1 cellular context compared by ENCODE assay signal in genomic region chr6:10747251-10747972, GRCh38.
A peak's percentile ranks its signal among the peaks of the same experiment; 100 is the strongest.
TF ChIP-seq lines count a peak whose summit lies in the region.

Gene TMEM14B, plus strand, starts transcription at chr6:10747805. Its CDS starts 1,441 bp downstream, at chr6:10749246.

TF ChIP-seq in HepG2, 621 proteins besides CTCF, POLR2A, EP300 and RAD21 (continued from another document and continues in another):
- no peak for TF ChIP-seq ZHX2 (IDR thresholded peaks at IDR 0.05; ENCODE audit: low read depth)
- no peak for TF ChIP-seq ZHX2 (CRISPR knock-in tag; IDR thresholded peaks at IDR 0.05; ENCODE audit: borderline replicate concordance)
- TF ChIP-seq ZNF124 (CRISPR knock-in tag; IDR thresholded peaks at IDR 0.05), result peak; percentile 55; the same call in 1 of the 2 replicates
- TF ChIP-seq MLXIP (CRISPR knock-in tag; IDR thresholded peaks at IDR 0.05; ENCODE audit: borderline replicate concordance), result 0 out of 2 replicates have a peak, but pooled peaks have one; percentile 53
- peak; percentile 69; the same call in 1 of the 2 replicates for TF ChIP-seq ZNF331 (CRISPR knock-in tag; IDR thresholded peaks at IDR 0.05)
- TF ChIP-seq AHR (CRISPR knock-in tag; IDR thresholded peaks at IDR 0.05), result peak; percentile 86
- no peak; the same call in 1 of the 2 replicates for TF ChIP-seq ZBTB1 (CRISPR knock-in tag; IDR thresholded peaks at IDR 0.05; ENCODE audit: borderline replicate concordance)
- 0 out of 2 replicates have a peak, but pooled peaks have one; percentile 37 for TF ChIP-seq FUBP1 (CRISPR knock-in tag; IDR thresholded peaks at IDR 0.05; ENCODE audit: borderline replicate concordance)
- no peak for TF ChIP-seq AFF4 (CRISPR knock-in tag; IDR thresholded peaks at IDR 0.05)
- peak; percentile 89 for TF ChIP-seq ZNF589 (CRISPR knock-in tag; conservative IDR thresholded peaks at IDR 0.05)
- peak; percentile 93 for TF ChIP-seq E2F1 (CRISPR knock-in tag; IDR thresholded peaks at IDR 0.05)
- peak; percentile 95 for TF ChIP-seq CC2D1A (CRISPR knock-in tag; IDR thresholded peaks at IDR 0.05)
- peak; percentile 94 for TF ChIP-seq PHF21A (CRISPR knock-in tag; IDR thresholded peaks at IDR 0.05)
- TF ChIP-seq ZNF616 (CRISPR knock-in tag; IDR thresholded peaks at IDR 0.05; ENCODE audit: low read depth), result peak; percentile 84; the same call in 1 of the 2 replicates
- peak; percentile 89 for TF ChIP-seq SALL1 (CRISPR knock-in tag; IDR thresholded peaks at IDR 0.05)
- 0 out of 2 replicates have a peak, but pooled peaks have one; percentile 34 for TF ChIP-seq ZNF775 (CRISPR knock-in tag; IDR thresholded peaks at IDR 0.05; ENCODE audit: borderline replicate concordance)
- peak; percentile 21 for TF ChIP-seq SKI (IDR thresholded peaks at IDR 0.05; ENCODE audit: partially characterized antibody)
- peak; percentile 97 for TF ChIP-seq KMT2A (CRISPR knock-in tag; IDR thresholded peaks at IDR 0.05)
- peak; percentile 75 for TF ChIP-seq FOXP4 (CRISPR knock-in tag; IDR thresholded peaks at IDR 0.05)
- peak; percentile 70; the same call in 1 of the 2 replicates for TF ChIP-seq TSC22D2 (CRISPR knock-in tag; IDR thresholded peaks at IDR 0.05; ENCODE audit: borderline replicate concordance)
- peak; percentile 92 for TF ChIP-seq ZNF772 (CRISPR knock-in tag; IDR thresholded peaks at IDR 0.05)
- no peak for TF ChIP-seq CREB1 (IDR thresholded peaks at IDR 0.05)
- TF ChIP-seq CREB1 (CRISPR knock-in tag; IDR thresholded peaks at IDR 0.05), result peak; percentile 69; the same call in 1 of the 2 replicates
- no peak for TF ChIP-seq ZNF30 (CRISPR knock-in tag; IDR thresholded peaks at IDR 0.05)
- TF ChIP-seq CAMTA2 (CRISPR knock-in tag; IDR thresholded peaks at IDR 0.05; ENCODE audit: borderline replicate concordance), result peak; percentile 92
- peak; percentile 55; the same call in 1 of the 2 replicates for TF ChIP-seq SRY (CRISPR knock-in tag; IDR thresholded peaks at IDR 0.05)
- peak; percentile 94; the same call in 1 of the 2 replicates for TF ChIP-seq ZNF512B (CRISPR knock-in tag; IDR thresholded peaks at IDR 0.05; ENCODE audit: borderline replicate concordance)
- peak; percentile 87 for TF ChIP-seq ZBTB14 (CRISPR knock-in tag; IDR thresholded peaks at IDR 0.05)
- peak; percentile 9; the same call in 1 of the 2 replicates for TF ChIP-seq FOXM1 (CRISPR knock-in tag; IDR thresholded peaks at IDR 0.05)
- no peak; the same call in 1 of the 2 replicates for TF ChIP-seq ZSCAN30 (CRISPR knock-in tag; IDR thresholded peaks at IDR 0.05)
- peak; percentile 86 for TF ChIP-seq DMAP1 (CRISPR knock-in tag; IDR thresholded peaks at IDR 0.05)
- TF ChIP-seq ZNF484 (CRISPR knock-in tag; IDR thresholded peaks at IDR 0.05; ENCODE audit: borderline replicate concordance, low read depth), result no peak
- TF ChIP-seq TEAD2 (CRISPR knock-in tag; IDR thresholded peaks at IDR 0.05), result no peak
- no peak for TF ChIP-seq DPF2 (CRISPR knock-in tag; IDR thresholded peaks at IDR 0.05; ENCODE audit: borderline replicate concordance, low read depth)
- peak; percentile 75; the same call in 1 of the 2 replicates for TF ChIP-seq ZIK1 (CRISPR knock-in tag; IDR thresholded peaks at IDR 0.05; ENCODE audit: borderline replicate concordance, low read depth)
